ENCODE assay signal across 7 cellular contexts in the genomic region with DNA sequence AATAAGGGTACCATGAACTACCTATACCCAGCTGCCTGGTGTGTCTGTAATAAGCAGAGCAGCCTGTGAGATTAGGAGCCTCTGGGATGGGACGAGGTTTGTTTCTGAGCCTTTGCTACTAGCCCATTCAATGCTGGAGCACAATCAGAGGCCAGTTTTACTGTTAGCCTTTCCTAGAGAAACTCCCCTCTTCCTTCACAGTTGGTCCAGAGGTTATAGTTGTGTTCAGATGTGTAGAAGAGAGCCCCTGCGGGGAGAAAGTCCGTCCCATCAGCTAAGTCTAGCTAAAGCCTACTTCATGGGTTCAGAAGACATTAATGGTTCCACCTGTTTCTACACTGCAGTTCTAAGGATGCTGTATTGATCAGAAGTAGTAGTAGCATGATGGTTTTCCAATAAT. TPM values are rescaled to one million over a fixed set of nuclear protein-coding genes. Genes with fewer than 3 reads are reported as not detected.
"Had no signal": no experiment of that assay in that cellular context is flagged by ENCODE, and none has a peak within 500 bp of the region (broad histone marks: within the 10 kb centered on the region; RNA-seq: fewer than 3 reads in every experiment).

No MANE protein-coding gene starts in this region.

- ATAC-seq: HepG2 had no signal

- H3K27me3 Mint-ChIP-seq: IgD-negative memory B cell had no signal

- H3K9me3 Mint-ChIP-seq: IgD-negative memory B cell had no signal

- H3K4me3 Mint-ChIP-seq: IgD-negative memory B cell had no signal

- H3K27ac ChIP-seq: HL-60 had no signal

- H3K36me3 Mint-ChIP-seq: IgD-negative memory B cell had no signal

- FAIRE-seq: HepG2, HTR-8/SVneo had no signal

- DNase-seq: IMR-90, KBM-7, KG1 had no signal

RNA-seq across cellular contexts. Expression of gene AIF1L, which starts 45.8 kb away (rescaled TPM):
- polyA plus RNA-seq: IgD-negative memory B cell had no signal
